In the genomic region with DNA sequence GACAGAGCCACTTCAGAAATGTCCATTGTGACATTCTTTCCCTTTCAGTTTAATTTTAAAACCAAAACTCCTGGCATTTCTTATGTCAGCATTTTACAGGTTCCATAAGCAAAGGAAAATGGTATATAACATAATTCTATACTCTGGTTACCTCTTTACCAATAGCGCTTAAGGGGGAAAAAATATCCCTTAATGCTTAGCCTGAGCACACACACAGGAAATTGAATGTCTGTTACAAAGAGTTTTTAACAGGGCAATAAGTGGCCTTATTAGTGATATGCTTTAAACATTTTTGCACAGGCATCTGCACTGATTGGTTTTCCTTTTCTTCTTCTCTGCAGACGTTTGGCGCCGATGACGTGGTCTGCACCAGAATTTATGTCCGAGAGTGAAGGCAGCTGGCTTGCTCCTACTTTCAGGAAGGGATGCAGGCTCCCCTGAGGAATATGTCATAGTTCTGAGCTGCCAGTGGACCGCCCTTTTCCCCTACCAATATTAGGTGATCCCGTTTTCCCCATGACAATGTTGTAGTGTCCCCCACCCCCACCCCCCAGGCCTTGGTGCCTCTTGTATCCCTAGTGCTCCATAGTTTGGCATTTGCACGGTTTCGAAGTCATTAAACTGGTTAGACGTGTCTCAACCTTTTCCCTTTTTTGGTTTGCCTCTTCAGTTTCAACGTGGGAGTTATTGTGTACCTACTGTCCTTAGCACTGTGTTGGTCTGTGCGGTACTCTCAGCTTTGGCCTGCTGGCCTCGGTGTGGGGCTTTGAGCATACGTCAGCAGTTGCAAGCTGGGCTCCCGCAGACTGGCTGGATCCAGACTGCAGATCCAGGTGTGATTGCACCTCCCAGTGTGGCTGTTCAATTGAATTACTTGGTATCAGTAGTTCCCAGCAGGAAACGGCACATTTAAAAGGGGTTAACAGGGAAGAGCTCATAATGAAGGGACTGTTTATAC, we compare ENCODE assay signal across 1 cellular context.
TF ChIP-seq lines count a peak whose summit lies in the region.

No MANE protein-coding gene starts in this region.

TF ChIP-seq in IMR-90, 13 proteins besides CTCF, POLR2A, EP300 and RAD21 (continued from another document):
- TF ChIP-seq, protein P1, sequence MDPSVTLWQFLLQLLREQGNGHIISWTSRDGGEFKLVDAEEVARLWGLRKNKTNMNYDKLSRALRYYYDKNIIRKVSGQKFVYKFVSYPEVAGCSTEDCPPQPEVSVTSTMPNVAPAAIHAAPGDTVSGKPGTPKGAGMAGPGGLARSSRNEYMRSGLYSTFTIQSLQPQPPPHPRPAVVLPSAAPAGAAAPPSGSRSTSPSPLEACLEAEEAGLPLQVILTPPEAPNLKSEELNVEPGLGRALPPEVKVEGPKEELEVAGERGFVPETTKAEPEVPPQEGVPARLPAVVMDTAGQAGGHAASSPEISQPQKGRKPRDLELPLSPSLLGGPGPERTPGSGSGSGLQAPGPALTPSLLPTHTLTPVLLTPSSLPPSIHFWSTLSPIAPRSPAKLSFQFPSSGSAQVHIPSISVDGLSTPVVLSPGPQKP (IDR thresholded peaks at IDR 0.05; ENCODE audit: borderline replicate concordance, low read depth, low read length) = no peak
- TF ChIP-seq FOS (IDR thresholded peaks at IDR 0.05; ENCODE audit: low read depth, low read length) (no peak), RFX5 (IDR thresholded peaks at IDR 0.05; ENCODE audit: low read depth, low read length) (no peak), MAFK (IDR thresholded peaks at IDR 0.05; ENCODE audit: low read depth, low read length) (no peak), BHLHE40 (IDR thresholded peaks at IDR 0.05; ENCODE audit: low read depth, low read length) (no peak), MXI1 (IDR thresholded peaks at IDR 0.05; ENCODE audit: borderline replicate concordance, low read depth, low read length) (no peak), NFE2L2 (IDR thresholded peaks at IDR 0.05; ENCODE audit: low read depth, low read length) (no peak), CEBPB (IDR thresholded peaks at IDR 0.05; ENCODE audit: low read depth, low read length) (no peak), SMC3 (IDR thresholded peaks at IDR 0.05; ENCODE audit: low read depth, low read length) (no peak)
